In genomic region chr2:168577885-168578284, GRCh38 we compare ENCODE assay signal across 23 cellular contexts.
DNase-seq lines count a peak whose midpoint lies in the region; ATAC-seq and TF ChIP-seq lines count a peak whose summit lies in the region.
"Had no signal": no experiment of that assay in that cellular context is flagged by ENCODE, and none has a peak within 500 bp of the region (broad histone marks: within the 10 kb centered on the region; RNA-seq: fewer than 3 reads in every experiment).

No MANE protein-coding gene starts in this region.

- H2BK15ac ChIP-seq in mesendoderm (replicated peaks; ENCODE audit: low read depth) (no peak overlapping the region), mesenchymal stem cell (ENCODE audit: low read depth, poor library complexity, severe bottlenecking) (no peak overlapping the region)

- H2BK12ac ChIP-seq in mesenchymal stem cell (ENCODE audit: low read length in 2 of 2) = no peak overlapping the region

- no peak overlapping the region for H4K8ac ChIP-seq in mesendoderm (ENCODE audit: low read depth, low read length)
- H4K8ac ChIP-seq in mesenchymal stem cell (ENCODE audit: low read length) = no peak overlapping the region

- no peak overlapping the region for H3K23ac ChIP-seq in mesendoderm (ENCODE audit: low read length)
- H3K23ac ChIP-seq in mesenchymal stem cell (ENCODE audit: low read length in 2 of 2) = no peak overlapping the region

- no peak overlapping the region for H3K4me3 ChIP-seq in BJ (ENCODE audit: low read depth, low read length)
- H3K4me3 ChIP-seq in colonic mucosa = no peak overlapping the region
- no peak overlapping the region for H3K4me3 ChIP-seq in mesendoderm (ENCODE audit: low read length)
- H3K4me3 ChIP-seq in mesenchymal stem cell (ENCODE audit: insufficient read depth in 1 of 2, low read depth in 1 of 2, low read length in 2 of 2) = no peak overlapping the region
- H3K4me3 ChIP-seq: lower lobe of right lung, SJSA1 had no signal

- POLR2A ChIA-PET in BJ (lab: Charles Lee) = no interaction called here

- H3K4me2 ChIP-seq in mesendoderm (ENCODE audit: low read length) = no peak overlapping the region
- no peak overlapping the region for H3K4me2 ChIP-seq in mesenchymal stem cell (ENCODE audit: low read length, poor library complexity, severe bottlenecking)

- CTCF ChIA-PET in BJ (lab: Yijun Ruan, JAX) = no interaction called here

- no peak overlapping the region for H2BK120ac ChIP-seq in mesendoderm (ENCODE audit: low read depth, low read length)
- no peak overlapping the region for H2BK120ac ChIP-seq in mesenchymal stem cell (ENCODE audit: low read depth, low read length)

- no CpG with 5 or more reads among the region's 5 CpGs for WGBS in mesendoderm (ENCODE audit: extremely low coverage, insufficient coverage, low lambda C conversion rate)
- WGBS in mesenchymal stem cell = 98% methylated on average over 3 of the region's 5 CpGs

- H3K36me3 ChIP-seq in BJ (ENCODE audit: control insufficient read depth, insufficient read depth, low read length) (no peaks in the 10 kb centered on the region), colonic mucosa (no peaks in the 10 kb centered on the region), mesendoderm (ENCODE audit: control insufficient read depth, insufficient read depth, low read length) (no peaks in the 10 kb centered on the region), mesenchymal stem cell (ENCODE audit: control insufficient read depth in 1 of 2, insufficient read depth in 2 of 2, low read depth in 1 of 2, low read length in 2 of 2) (no peaks in the 10 kb centered on the region)
- H3K36me3 ChIP-seq: lower lobe of right lung, SJSA1 had no signal

- H3K56ac ChIP-seq in mesendoderm (ENCODE audit: low read length) = no peak overlapping the region

- H3K79me1 ChIP-seq in mesendoderm (ENCODE audit: low read length) = peaks cover 6% of the 10 kb centered on the region
- peaks cover 8% of the 10 kb centered on the region for H3K79me1 ChIP-seq in mesenchymal stem cell (replicated peaks; ENCODE audit: low read length, poor library complexity, severe bottlenecking)

- no peak for TF ChIP-seq CTCF in BJ (IDR thresholded peaks at IDR 0.05; ENCODE audit: insufficient read depth, low read depth, low read length)
- no peak for TF ChIP-seq CTCF in colonic mucosa (IDR thresholded peaks at IDR 0.05)

- H3K4ac ChIP-seq in mesendoderm (ENCODE audit: low read depth, low read length) = no peak overlapping the region
- H3K4ac ChIP-seq in mesenchymal stem cell (ENCODE audit: low read depth in 1 of 2, low read length in 2 of 2) = no peak overlapping the region

- no peaks in the 10 kb centered on the region for H3K79me2 ChIP-seq in mesendoderm (ENCODE audit: control insufficient read depth, insufficient read depth, low read length)

- no peak overlapping the region for H3K18ac ChIP-seq in mesendoderm (ENCODE audit: low read length)
- no peak overlapping the region for H3K18ac ChIP-seq in mesenchymal stem cell (ENCODE audit: low read depth in 1 of 2, low read length in 2 of 2)

- intact Hi-C loops in colonic mucosa (cut with DNase I) = no loop called here

- H2AFZ ChIP-seq in mesenchymal stem cell (ENCODE audit: low read depth, low read length) = no peak overlapping the region

- H2AK5ac ChIP-seq in mesendoderm (ENCODE audit: low read length) (no peak overlapping the region), mesenchymal stem cell (ENCODE audit: low read length, severe bottlenecking) (no peak overlapping the region)

- H3K14ac ChIP-seq in mesenchymal stem cell (ENCODE audit: low read length in 2 of 2) = no peak overlapping the region

- H3K4me1 ChIP-seq in colonic mucosa (no peaks in the 10 kb centered on the region), mesendoderm (ENCODE audit: control insufficient read depth, low read depth, low read length) (peaks cover 5% of the 10 kb centered on the region), mesenchymal stem cell (ENCODE audit: control insufficient read depth, insufficient read depth, low read depth, low read length) (no peaks in the 10 kb centered on the region)
- H3K4me1 ChIP-seq: lower lobe of right lung had no signal

- H3K9ac ChIP-seq in colonic mucosa (ENCODE audit: low read depth in 2 of 2, low read length in 2 of 2) (no peak overlapping the region), mesendoderm (ENCODE audit: low read length) (no peak overlapping the region), mesenchymal stem cell (ENCODE audit: low read length) (no peak overlapping the region)

- H3K9me3 ChIP-seq in colonic mucosa (no peaks in the 10 kb centered on the region), mesenchymal stem cell (ENCODE audit: control insufficient read depth, low read length) (no peaks in the 10 kb centered on the region)
- H3K9me3 ChIP-seq: lower lobe of right lung, SJSA1 had no signal

- H3K27me3 ChIP-seq in BJ (ENCODE audit: control insufficient read depth, insufficient read depth, low read length) = no peaks in the 10 kb centered on the region
- no peaks in the 10 kb centered on the region for H3K27me3 ChIP-seq in colonic mucosa
- no peaks in the 10 kb centered on the region for H3K27me3 ChIP-seq in mesendoderm (ENCODE audit: insufficient read depth, low read length, poor library complexity)
- H3K27me3 ChIP-seq in mesenchymal stem cell (ENCODE audit: control insufficient read depth in 1 of 2, insufficient read depth in 1 of 2, low read length in 2 of 2) = no peaks in the 10 kb centered on the region
- H3K27me3 ChIP-seq: SJSA1 had no signal

- ATAC-seq in GM18858 (IDR thresholded peaks at IDR 0.05; ENCODE audit: unreplicated experiment) = no peak
- ATAC-seq: lower lobe of right lung, right cardiac atrium had no signal

- H2BK5ac ChIP-seq in mesendoderm (ENCODE audit: low read length) (no peak overlapping the region), mesenchymal stem cell (ENCODE audit: low read depth, low read length, poor library complexity, severe bottlenecking) (no peak overlapping the region)

- no peak overlapping the region for H4K5ac ChIP-seq in mesendoderm (ENCODE audit: low read length)

- peak; percentile 9 for DNase-seq in BJ (ENCODE audit: low read depth)
- DNase-seq in RPMI7951 (ENCODE audit: low read depth) = peak; percentile 19
- peak; percentile 41 for DNase-seq in colonic mucosa
- peak; percentile 39 for DNase-seq in mesendoderm
- DNase-seq in dermis blood vessel endothelial cell = no peak
- DNase-seq in mesenchymal stem cell = no peak
- DNase-seq in SIG-M5 (lab: John Stamatoyannopoulos, UW) = no peak
- DNase-seq: activated effector memory CD4-positive, alpha-beta T cell treated with anti-CD3 and anti-CD28 coated beads, Interleukin-2, amount 50 U/mL, for 16 hours; activated naive CD8-positive, alpha-beta T cell treated with anti-CD3 and anti-CD28 coated beads, Interleukin-2, amount 10 ng/mL, durations not matched to agents 7 days and 5 days; CD4-positive, CD25-positive, alpha-beta regulatory T cell; central memory CD4-positive, alpha-beta T cell; glutamatergic neuron; KBM-7; kidney; lower lobe of right lung; NCI-H1417; NCI-H2029 treated with DMSO at 0.1 percent for 48 hours; NCI-H226; NCI-H69; right cardiac atrium; stimulated activated CD4-positive, alpha-beta T cell treated with anti-CD3 and anti-CD28 coated beads, Interleukin-4, amount 100 ng/mL, for 1 hour had no signal

- H4K91ac ChIP-seq in mesenchymal stem cell (ENCODE audit: low read length) = no peak overlapping the region

- H3K27ac ChIP-seq in colonic mucosa (no peak overlapping the region), mesendoderm (ENCODE audit: low read depth, low read length) (no peak overlapping the region), mesenchymal stem cell (ENCODE audit: low read length, poor library complexity, severe bottlenecking) (no peak overlapping the region)
- H3K27ac ChIP-seq: lower lobe of right lung, SJSA1 had no signal

Comparison
In these comparisons a context has a peak if more than half of its experiments do, and no peak if none do; other contexts are left out.
1. DNase-seq: peak in BJ (single experiment), RPMI7951 (single experiment), colonic mucosa (single experiment) and mesendoderm (single experiment); none in dermis blood vessel endothelial cell (single experiment), mesenchymal stem cell (single experiment) and SIG-M5 (single experiment).